In the genomic region with DNA sequence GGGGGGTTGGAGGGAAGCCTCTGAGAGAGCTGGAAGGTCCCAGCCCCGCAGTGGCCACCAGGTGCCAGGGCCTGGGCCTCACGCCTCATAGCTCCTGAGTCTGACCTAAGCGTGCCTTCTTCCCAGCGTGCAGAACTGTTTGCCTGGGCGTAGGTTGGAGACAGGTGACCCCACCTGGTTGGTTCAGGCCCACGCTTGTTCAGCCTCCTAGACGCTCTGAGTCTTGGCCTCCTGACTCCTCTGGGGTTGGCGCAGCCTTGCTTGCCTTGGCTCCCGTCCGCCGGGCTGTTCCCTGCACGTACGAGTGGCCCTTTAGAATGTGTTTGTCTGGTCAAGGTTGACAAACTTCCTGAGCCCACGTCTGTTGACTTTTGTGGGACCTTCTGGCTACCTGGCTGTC, we compare ENCODE assay signal across 15 cellular contexts.
DNase-seq lines count a peak whose midpoint lies in the region; ATAC-seq, FAIRE-seq and TF ChIP-seq lines count a peak whose summit lies in the region.
"Had no signal": no experiment of that assay in that cellular context is flagged by ENCODE, and none has a peak within 500 bp of the region (broad histone marks: within the 10 kb centered on the region; RNA-seq: fewer than 3 reads in every experiment).

No MANE protein-coding gene starts in this region.

- H3K27ac ChIP-seq in lower lobe of right lung (no peak overlapping the region), substantia nigra (ENCODE audit: low read depth, low read length, poor library complexity, severe bottlenecking) (no peak overlapping the region)
- H3K27ac ChIP-seq: heart right ventricle, neutrophil had no signal

- H3K27me3 ChIP-seq in bronchial epithelial cell (ENCODE audit: control insufficient read depth, insufficient read depth, low read length) (no peaks in the 10 kb centered on the region), lower lobe of right lung (ENCODE audit: low read depth) (peaks cover 7% of the 10 kb centered on the region)
- H3K27me3 ChIP-seq: neutrophil had no signal

- no peak overlapping the region for H3K4me3 ChIP-seq in bronchial epithelial cell (ENCODE audit: low read depth, low read length)
- no peak overlapping the region for H3K4me3 ChIP-seq in lower lobe of right lung
- H3K4me3 ChIP-seq: heart right ventricle had no signal

- FAIRE-seq in bronchial epithelial cell (lab: Jason Lieb, UNC) = no peak

- no peaks in the 10 kb centered on the region for H3K36me3 ChIP-seq in bronchial epithelial cell (ENCODE audit: control insufficient read depth, insufficient read depth, low read length)
- no peaks in the 10 kb centered on the region for H3K36me3 ChIP-seq in lower lobe of right lung
- H3K36me3 ChIP-seq: heart right ventricle, neutrophil had no signal

- peak; percentile 99 for DNase-seq in DMS53 (lab: John Stamatoyannopoulos, UW)
- peak; percentile 78 for DNase-seq in NCI-H2196 (lab: John Stamatoyannopoulos, UW; ENCODE audit: unreplicated experiment)
- peak; percentile 84 for DNase-seq in bronchial epithelial cell (ENCODE audit: low read depth)
- DNase-seq in lower lobe of right lung = peak; percentile 61
- DNase-seq in stimulated activated CD8-positive, alpha-beta memory T cell treated with anti-CD3 and anti-CD28 coated beads, Interleukin-4, amount 100 ng/mL, for 48 hours = no peak
- no peak for DNase-seq in T-helper 2 cell
- DNase-seq in dedifferentiated amniotic fluid mesenchymal stem cell (ENCODE audit: extremely low spot score) = no peak
- DNase-seq in substantia nigra (lab: John Stamatoyannopoulos, UW) = no peak
- DNase-seq: activated CD4-positive, CD25-positive, alpha-beta regulatory T cell; activated naive CD8-positive, alpha-beta T cell treated with anti-CD3 and anti-CD28 coated beads, Interleukin-2, amount 50 U/mL, for 24 hours; CD4-positive, alpha-beta T cell; EL; heart right ventricle; NK-92 treated with Interleukin-12 subunit alpha and Interleukin-12 subunit beta, amount 100 ng/mL, for 24 hours had no signal

- H3K4me1 ChIP-seq in lower lobe of right lung = no peaks in the 10 kb centered on the region
- H3K4me1 ChIP-seq: heart right ventricle had no signal

- intact Hi-C loops in lower lobe of right lung (cut with DNase I) = no loop called here

- no peak for TF ChIP-seq CTCF in bronchial epithelial cell (IDR thresholded peaks at IDR 0.05; ENCODE audit: insufficient read depth, low read length, severe bottlenecking)
- TF ChIP-seq CTCF in lower lobe of right lung (IDR thresholded peaks at IDR 0.05) = no peak

- ATAC-seq in lower lobe of right lung = peak in 1 of 2 donors; percentile 64
- ATAC-seq: activated naive CD8-positive, alpha-beta T cell treated with anti-CD3 and anti-CD28 coated beads, Interleukin-2, amount 50 U/mL, for 24 hours; heart right ventricle had no signal

- H3K9me3 ChIP-seq in lower lobe of right lung = no peaks in the 10 kb centered on the region
- H3K9me3 ChIP-seq: heart right ventricle, neutrophil had no signal

Comparison
In these comparisons a context has a peak if more than half of its experiments do, and no peak if none do; other contexts are left out.
1. DNase-seq: peak in DMS53 (single experiment), NCI-H2196 (single experiment), bronchial epithelial cell (single experiment) and lower lobe of right lung (single experiment); none in stimulated activated CD8-positive, alpha-beta memory T cell treated with anti-CD3 and anti-CD28 coated beads, Interleukin-4, amount 100 ng/mL, for 48 hours (single experiment), T-helper 2 cell (0 of 5), dedifferentiated amniotic fluid mesenchymal stem cell (single experiment) and substantia nigra (0 of 49).